28 cellular contexts compared by ENCODE assay signal in the genomic region with DNA sequence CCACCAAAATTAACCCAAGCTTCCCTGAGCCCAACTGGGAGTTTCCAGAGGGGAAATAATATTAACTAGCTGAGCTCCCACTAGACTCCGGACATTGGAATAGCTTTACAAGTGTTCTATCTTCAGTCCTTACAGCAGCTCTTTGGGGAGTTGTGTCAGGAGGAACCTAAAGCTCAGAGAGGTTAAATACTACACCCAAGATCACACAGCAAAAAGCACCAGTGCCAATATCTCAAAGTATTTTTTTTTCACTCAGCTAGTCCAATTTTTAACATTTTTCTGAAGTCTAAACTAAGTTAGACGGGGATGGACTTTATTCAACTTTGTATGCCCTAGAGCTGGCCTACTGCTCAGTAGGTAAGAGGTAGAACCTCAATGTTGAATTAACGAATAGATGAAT.
"Had no signal": no experiment of that assay in that cellular context is flagged by ENCODE, and none has a peak within 500 bp of the region (broad histone marks: within the 10 kb centered on the region; RNA-seq: fewer than 3 reads in every experiment).

No MANE protein-coding gene starts in this region.

- H3K4me2 ChIP-seq: neural progenitor cell had no signal

- H3K9me3 ChIP-seq: ovary, psoas muscle, right lobe of liver, sigmoid colon, stomach, thoracic aorta, thyroid gland, tibial nerve, upper lobe of right lung, uterus had no signal

- ATAC-seq: natural killer cell; psoas muscle; stimulated activated naive B cell treated with anti-CD40 and anti-IgM and Interleukin-4, amounts not matched to agents 10 μg/mL and 1 μg/mL and 100 μg/mL, for 72 hours had no signal

- H3K36me3 ChIP-seq: neural progenitor cell, ovary, right lobe of liver, sigmoid colon, stomach, thoracic aorta, thyroid gland, tibial nerve, upper lobe of right lung, uterus had no signal

- H2AFZ ChIP-seq: neural progenitor cell, parathyroid adenoma had no signal

- H3K4me1 ChIP-seq: parathyroid adenoma, sigmoid colon, stomach, thyroid gland, tibial nerve, upper lobe of right lung, uterus had no signal

- H3K27ac Mint-ChIP-seq: natural killer cell; nephron; neural progenitor cell; progenitor cell of endocrine pancreas; stimulated activated naive B cell treated with anti-CD40 and anti-IgM and Interleukin-4, amounts not matched to agents 10 μg/mL and 1 μg/mL and 100 μg/mL, for 72 hours; stimulated activated naive CD8-positive, alpha-beta T cell treated with anti-CD3 and anti-CD28 coated beads, Interleukin-15, Interleukin-2, amounts not matched to agents 100 ng/mL and 50 ng/mL, for 24 hours; type B pancreatic cell had no signal

- H3K9me3 Mint-ChIP-seq: natural killer cell; neural progenitor cell; stimulated activated effector memory CD8-positive, alpha-beta T cell treated with anti-CD3 and anti-CD28 coated beads, Interleukin-12 subunit alpha, Interleukin-12 subunit beta, amount 100 ng/mL, for 72 hours; stimulated activated naive B cell treated with anti-CD40 and anti-IgM and Interleukin-4, amounts not matched to agents 10 μg/mL and 1 μg/mL and 100 μg/mL, for 72 hours; stimulated activated naive CD8-positive, alpha-beta T cell treated with anti-CD3 and anti-CD28 coated beads, Interleukin-15, Interleukin-2, amounts not matched to agents 100 ng/mL and 50 ng/mL, for 24 hours; type B pancreatic cell had no signal

- H3K4me3 ChIP-seq: neural progenitor cell, ovary, psoas muscle, right lobe of liver, sigmoid colon, stomach, thoracic aorta, thyroid gland, tibial nerve, upper lobe of right lung, uterus had no signal

- H3K36me3 Mint-ChIP-seq: natural killer cell; neural progenitor cell; stimulated activated effector memory CD8-positive, alpha-beta T cell treated with anti-CD3 and anti-CD28 coated beads, Interleukin-12 subunit alpha, Interleukin-12 subunit beta, amount 100 ng/mL, for 72 hours; type B pancreatic cell had no signal

- H3K4me1 Mint-ChIP-seq: natural killer cell; stimulated activated effector memory CD8-positive, alpha-beta T cell treated with anti-CD3 and anti-CD28 coated beads, Interleukin-12 subunit alpha, Interleukin-12 subunit beta, amount 100 ng/mL, for 72 hours; stimulated activated naive B cell treated with anti-CD40 and anti-IgM and Interleukin-4, amounts not matched to agents 10 μg/mL and 1 μg/mL and 100 μg/mL, for 72 hours had no signal

- H3K9ac ChIP-seq: neural progenitor cell, parathyroid adenoma had no signal

- H3K27me3 Mint-ChIP-seq: progenitor cell of endocrine pancreas; stimulated activated naive B cell treated with anti-CD40 and anti-IgM and Interleukin-4, amounts not matched to agents 10 μg/mL and 1 μg/mL and 100 μg/mL, for 72 hours; stimulated activated naive CD8-positive, alpha-beta T cell treated with anti-CD3 and anti-CD28 coated beads, Interleukin-15, Interleukin-2, amounts not matched to agents 100 ng/mL and 50 ng/mL, for 24 hours; type B pancreatic cell had no signal

- H3K4me3 Mint-ChIP-seq: natural killer cell; nephron; neural progenitor cell; stimulated activated effector memory CD8-positive, alpha-beta T cell treated with anti-CD3 and anti-CD28 coated beads, Interleukin-12 subunit alpha, Interleukin-12 subunit beta, amount 100 ng/mL, for 72 hours; stimulated activated naive B cell treated with anti-CD40 and anti-IgM and Interleukin-4, amounts not matched to agents 10 μg/mL and 1 μg/mL and 100 μg/mL, for 72 hours; stimulated activated naive CD8-positive, alpha-beta T cell treated with anti-CD3 and anti-CD28 coated beads, Interleukin-15, Interleukin-2, amounts not matched to agents 100 ng/mL and 50 ng/mL, for 24 hours; type B pancreatic cell had no signal

- H3K27ac ChIP-seq: neural progenitor cell, ovary, parathyroid adenoma, psoas muscle, right lobe of liver, sigmoid colon, stomach, thoracic aorta, thyroid gland, upper lobe of right lung, uterus had no signal

- H3K79me2 ChIP-seq: parathyroid adenoma had no signal

- DNase-seq: natural killer cell; occipital lobe; ovary; posterior cingulate gyrus; psoas muscle; right cardiac atrium; right lobe of liver; sigmoid colon; small intestine; stimulated activated CD4-positive, alpha-beta T cell treated with anti-CD3 and anti-CD28 coated beads, Interleukin-15, amount 100 ng/mL, for 24 hours; stimulated activated CD4-positive, alpha-beta T cell treated with anti-CD3 and anti-CD28 coated beads, Interleukin-2, amount 100 ng/mL, for 24 hours; stimulated activated CD4-positive, alpha-beta T cell treated with anti-CD3 and anti-CD28 coated beads, Interleukin-2, amount 100 ng/mL, for 48 hours; stimulated activated CD4-positive, alpha-beta T cell treated with anti-CD3 and anti-CD28 coated beads, Interleukin-4, amount 100 ng/mL, for 24 hours; stimulated activated naive B cell treated with anti-CD40 and anti-IgM and Interleukin-4, amounts not matched to agents 10 μg/mL and 1 μg/mL and 100 μg/mL, for 72 hours; stimulated activated naive CD4-positive, alpha-beta T cell treated with Interleukin-2 at 50 U/mL for 16 hours; stomach; thyroid gland; upper lobe of right lung; uterus had no signal

- H3K27me3 ChIP-seq: neural progenitor cell, ovary, right lobe of liver, sigmoid colon, stomach, thyroid gland, tibial nerve, upper lobe of right lung, uterus had no signal
